13 cellular contexts compared by ENCODE assay signal in the genomic region with DNA sequence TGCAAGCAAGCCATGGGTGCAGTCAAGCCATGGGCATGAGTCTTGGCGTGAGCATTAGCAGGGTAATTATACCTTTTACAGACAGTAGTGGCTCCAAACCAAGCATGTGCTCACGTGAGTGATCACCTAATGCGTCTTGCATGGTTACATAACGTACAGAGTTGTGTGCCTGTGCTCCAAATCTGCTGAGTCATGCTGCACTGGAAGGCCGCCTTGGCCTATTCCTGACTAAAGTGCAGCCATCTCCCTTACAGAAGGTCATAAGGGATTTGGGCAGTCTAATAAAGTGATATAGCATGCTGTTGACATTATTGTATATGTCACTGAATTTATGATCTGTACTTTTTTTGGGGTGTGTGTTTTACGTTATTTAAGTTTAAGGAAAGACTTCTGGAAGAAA.
DNase-seq lines count a peak whose midpoint lies in the region; ATAC-seq and TF ChIP-seq lines count a peak whose summit lies in the region.
"Had no signal": no experiment of that assay in that cellular context is flagged by ENCODE, and none has a peak within 500 bp of the region (broad histone marks: within the 10 kb centered on the region; RNA-seq: fewer than 3 reads in every experiment).

No MANE protein-coding gene starts in this region.

- H3K27ac Mint-ChIP-seq in Calu3 (ENCODE audit: unreplicated experiment) (peak overlapping the region; percentile 36), neural crest cell (ENCODE audit: unreplicated experiment) (peak overlapping the region; percentile 14)
- H3K27ac Mint-ChIP-seq: stimulated activated naive CD8-positive, alpha-beta T cell treated with anti-CD3 and anti-CD28 coated beads, Interleukin-15, amount 100 ng/mL, for 72 hours had no signal

- no TSS peak for BruUV-seq in Calu3 (replicated peaks; lab: Mats Ljungman, UMichigan)

- H3K4me1 Mint-ChIP-seq in Calu3 (ENCODE audit: low read depth, unreplicated experiment), result peaks cover 14% of the 10 kb centered on the region
- peaks cover 29% of the 10 kb centered on the region for H3K4me1 Mint-ChIP-seq in neural crest cell
- H3K4me1 Mint-ChIP-seq: stimulated activated naive CD8-positive, alpha-beta T cell treated with anti-CD3 and anti-CD28 coated beads, Interleukin-15, amount 100 ng/mL, for 72 hours had no signal

- no peak for ATAC-seq in HG02571 (IDR thresholded peaks at IDR 0.05; ENCODE audit: unreplicated experiment)
- ATAC-seq: stimulated activated naive CD8-positive, alpha-beta T cell treated with anti-CD3 and anti-CD28 coated beads, Interleukin-15, amount 100 ng/mL, for 72 hours had no signal

- TF ChIP-seq CTCF in Calu3 (IDR thresholded peaks at IDR 0.05; ENCODE audit: unreplicated experiment) (no peak), neural crest cell (conservative IDR thresholded peaks at IDR 0.05) (no peak)

- in situ Hi-C loops in KBM-7 (cut with MboI; ENCODE audit: low pct_unique_long_range_greater_than_20kb, low sequenced_read_pairs), result no loop called here

- intact Hi-C loops in Calu3 (cut with micrococcal nuclease; ENCODE audit: unreplicated experiment), result no loop called here
- intact Hi-C loops in cardiac septum (cut with DNase I), result loop anchor here (5.0 kb wide), 3 partner anchors 33 to 102 kb away; a partner anchor contains a TSS

- H3K9me3 Mint-ChIP-seq in Calu3 (ENCODE audit: low read depth, unreplicated experiment) (no peaks in the 10 kb centered on the region), neural crest cell (peaks cover 19% of the 10 kb centered on the region)

- DNase-seq in Calu3 (no peak), RPMI8226 (peak; percentile 3), cardiac septum (ENCODE audit: low spot score) (peak; percentile 76), neural crest cell (ENCODE audit: low read depth, low spot score) (no peak), putamen (ENCODE audit: low spot score) (no peak), KBM-7 (no peak), DMS79 treated with DMSO at 0.1 percent for 48 hours (lab: John Stamatoyannopoulos, UW) (no peak)
- DNase-seq: activated CD4-positive, alpha-beta T cell treated with anti-CD3 and anti-CD28 coated beads, Interleukin-2, amount 50 U/mL, for 4 hours; GM23248; NCI-H226; stimulated activated naive CD8-positive, alpha-beta T cell treated with anti-CD3 and anti-CD28 coated beads, Interleukin-15, amount 100 ng/mL, for 72 hours; T1000 had no signal

- H3K27me3 Mint-ChIP-seq in Calu3 (ENCODE audit: unreplicated experiment) (no peaks in the 10 kb centered on the region), neural crest cell (ENCODE audit: low read depth) (no peaks in the 10 kb centered on the region)
- H3K27me3 Mint-ChIP-seq: stimulated activated naive CD8-positive, alpha-beta T cell treated with anti-CD3 and anti-CD28 coated beads, Interleukin-15, amount 100 ng/mL, for 72 hours had no signal

- H3K36me3 Mint-ChIP-seq in Calu3 (ENCODE audit: insufficient read depth, unreplicated experiment) (no peaks in the 10 kb centered on the region), neural crest cell (ENCODE audit: low read depth) (peaks cover 9% of the 10 kb centered on the region)

- CTCF ChIA-PET in Calu3 (lab: Charles Lee), result no interaction called here

- H3K4me3 Mint-ChIP-seq in Calu3 (ENCODE audit: low read depth, unreplicated experiment) (no peak overlapping the region), neural crest cell (no peak overlapping the region)
- H3K4me3 Mint-ChIP-seq: stimulated activated naive CD8-positive, alpha-beta T cell treated with anti-CD3 and anti-CD28 coated beads, Interleukin-15, amount 100 ng/mL, for 72 hours had no signal

Comparison
In these comparisons a context has a peak if more than half of its experiments do, and no peak if none do; other contexts are left out.
1. DNase-seq: peak in RPMI8226 (single experiment) and cardiac septum (single experiment); none in Calu3 (single experiment), neural crest cell (single experiment), putamen (single experiment), KBM-7 (single experiment) and DMS79 treated with DMSO at 0.1 percent for 48 hours (single experiment).